11 cellular contexts compared by ENCODE assay signal in genomic region chr10:71216363-71216695, GRCh38. TPM values are rescaled to one million over a fixed set of nuclear protein-coding genes. Genes with fewer than 3 reads are reported as not detected.
DNase-seq lines count a peak whose midpoint lies in the region; ATAC-seq and TF ChIP-seq lines count a peak whose summit lies in the region.
"Had no signal": no experiment of that assay in that cellular context is flagged by ENCODE, and none has a peak within 500 bp of the region (broad histone marks: within the 10 kb centered on the region; RNA-seq: fewer than 3 reads in every experiment).

No MANE protein-coding gene starts in this region.

- H3K9me3 ChIP-seq in T-helper 17 cell (ENCODE audit: control insufficient read depth, low read length, poor library complexity, severe bottlenecking) (no peaks in the 10 kb centered on the region), hepatocyte (ENCODE audit: low read depth) (no peaks in the 10 kb centered on the region)
- H3K9me3 ChIP-seq: SJCRH30 had no signal

- 53% methylated on average over 1 of the region's 1 CpG for WGBS in hepatocyte (ENCODE audit: low lambda C conversion rate, missing lambda C conversion rate)

- ATAC-seq in T-helper 17 cell (no peak), HG02623 (IDR thresholded peaks at IDR 0.05; ENCODE audit: unreplicated experiment) (no peak)

- DNase-seq in GM13976 (ENCODE audit: low spot score) (peak; percentile 24), T-helper 17 cell (no peak), hepatocyte (ENCODE audit: low spot score) (no peak), skeletal muscle cell (ENCODE audit: low read depth) (no peak), C1 segment of cervical spinal cord (lab: John Stamatoyannopoulos, UW) (no peak), GM03348 (ENCODE audit: low spot score) (no peak)
- no peak for DNase-seq in central memory CD4-positive, alpha-beta T cell
- DNase-seq: activated effector memory CD4-positive, alpha-beta T cell treated with Interleukin-2 at 50 U/mL for 16 hours; SJCRH30; stimulated activated CD8-positive, alpha-beta memory T cell treated with anti-CD3 and anti-CD28 coated beads, Interleukin-4, amount 100 ng/mL, for 48 hours had no signal

- H3K4me3 ChIP-seq in hepatocyte (no peak overlapping the region), skeletal muscle cell (ENCODE audit: low read depth, low read length) (peak overlapping the region; percentile 41)
- H3K4me3 ChIP-seq: SJCRH30 had no signal

- peaks cover 16% of the 10 kb centered on the region for H3K4me1 Mint-ChIP-seq in T-helper 17 cell

- no peaks in the 10 kb centered on the region for H3K9me2 ChIP-seq in hepatocyte (replicated peaks; ENCODE audit: insufficient read depth)

- H3K36me3 Mint-ChIP-seq in T-helper 17 cell (ENCODE audit: low read depth): peaks cover 5% of the 10 kb centered on the region

- H3K27ac Mint-ChIP-seq in T-helper 17 cell: no peak overlapping the region

- peaks cover 2% of the 10 kb centered on the region for H3K27me3 ChIP-seq in hepatocyte
- H3K27me3 ChIP-seq: SJCRH30 had no signal

- no peak overlapping the region for H2AFZ ChIP-seq in hepatocyte

- peaks cover 49% of the 10 kb centered on the region for H3K4me1 ChIP-seq in hepatocyte (ENCODE audit: insufficient read depth)
- H3K4me1 ChIP-seq: SJCRH30 had no signal

- peak overlapping the region; percentile 78 for H3K27ac ChIP-seq in hepatocyte
- H3K27ac ChIP-seq: SJCRH30 had no signal

- H3K36me3 ChIP-seq in hepatocyte (replicated peaks; ENCODE audit: insufficient read depth, low read depth): no peaks in the 10 kb centered on the region
- H3K36me3 ChIP-seq: SJCRH30 had no signal

- TF ChIP-seq CTCF in GM13976 (IDR thresholded peaks at IDR 0.05; ENCODE audit: borderline replicate concordance, control extremely low read depth, extremely low read depth, insufficient read depth, missing control alignments) (no peak), hepatocyte (IDR thresholded peaks at IDR 0.05; ENCODE audit: poor library complexity) (no peak)

- peaks cover 11% of the 10 kb centered on the region for H4K20me1 ChIP-seq in hepatocyte (ENCODE audit: insufficient read depth, poor library complexity, severe bottlenecking)

- peak overlapping the region; percentile 96 for H3K4me2 ChIP-seq in hepatocyte

- peaks cover 75% of the 10 kb centered on the region for H3K79me2 ChIP-seq in hepatocyte

- H3K27me3 Mint-ChIP-seq in T-helper 17 cell: peaks cover 56% of the 10 kb centered on the region

- in situ Hi-C loops in GM13976 (cut with MboI; ENCODE audit: low sequenced_read_pairs, unreplicated experiment): no loop called here

- H3K4me3 Mint-ChIP-seq in T-helper 17 cell: peak overlapping the region; percentile 47

RNA-seq across cellular contexts. Expression of gene UNC5B, which starts 4.0 kb away (rescaled TPM):
- total RNA-seq in T-helper 17 cell (not detected), hepatocyte (12.4 and 15.5 TPM in 2 replicates)
- 10.9 and 12.7 TPM in 2 replicates for polyA plus RNA-seq in hepatocyte

Comparison
In these comparisons a context has a peak if more than half of its experiments do, and no peak if none do; other contexts are left out.
1. RNA of gene UNC5B, which starts 4.0 kb away (total RNA-seq): 12.4 to 15.5 TPM in hepatocyte; not detected in T-helper 17 cell; every median in the first group is over 10 times any median in the second.